1 cellular context compared by ENCODE assay signal in genomic region chr6:139376054-139376355, GRCh38.
TF ChIP-seq lines count a peak whose summit lies in the region.

No MANE protein-coding gene starts in this region.

TF ChIP-seq in WTC11, 78 proteins besides CTCF, POLR2A, EP300 and RAD21 (continued from another document):
- no peak for TF ChIP-seq PREB (CRISPR knock-in tag; IDR thresholded peaks at IDR 0.05; ENCODE audit: borderline replicate concordance)
- no peak for TF ChIP-seq NFYB (CRISPR knock-in tag; conservative IDR thresholded peaks at IDR 0.05; ENCODE audit: low read depth)
- TF ChIP-seq PRRX2 (CRISPR knock-in tag; IDR thresholded peaks at IDR 0.05), result no peak
- TF ChIP-seq KAT7 (CRISPR knock-in tag; IDR thresholded peaks at IDR 0.05; ENCODE audit: borderline replicate concordance), result no peak
- no peak for TF ChIP-seq JUN (CRISPR knock-in tag; IDR thresholded peaks at IDR 0.05)
- no peak for TF ChIP-seq ZNF423 (CRISPR knock-in tag; IDR thresholded peaks at IDR 0.05)
- TF ChIP-seq MYBL2 (CRISPR knock-in tag; IDR thresholded peaks at IDR 0.05), result no peak
- TF ChIP-seq ZNF416 (CRISPR knock-in tag; IDR thresholded peaks at IDR 0.05), result no peak
TF ChIP-seq in WTC11: peak in this region for 0.
